In genomic region chr3:120800625-120801024, GRCh38 we compare ENCODE assay signal across 19 cellular contexts. TPM values are rescaled to one million over a fixed set of nuclear protein-coding genes. Genes with fewer than 3 reads are reported as not detected.
DNase-seq lines count a peak whose midpoint lies in the region; ATAC-seq, FAIRE-seq and TF ChIP-seq lines count a peak whose summit lies in the region.
"Had no signal": no experiment of that assay in that cellular context is flagged by ENCODE, and none has a peak within 500 bp of the region (broad histone marks: within the 10 kb centered on the region; RNA-seq: fewer than 3 reads in every experiment).

No MANE protein-coding gene starts in this region.

- no peaks in the 10 kb centered on the region for H4K20me1 ChIP-seq in Karpas-422 (ENCODE audit: insufficient read depth, low read depth, low read length)

- H3K4me2 ChIP-seq in Karpas-422 (ENCODE audit: low read depth, low read length, poor library complexity, severe bottlenecking) = peak overlapping the region; percentile 79

- no peak for TF ChIP-seq CTCF in psoas muscle (IDR thresholded peaks at IDR 0.05)

- H3K27ac ChIP-seq in Karpas-422 (ENCODE audit: low read length) (peak overlapping the region; percentile 93), caudate nucleus (ENCODE audit: low read depth, low read length) (peak overlapping the region; percentile 39), psoas muscle (no peak overlapping the region)

- H3K9ac ChIP-seq in Karpas-422 (ENCODE audit: low read length) = peak overlapping the region; percentile 50; the same call in 1 of the 2 replicates

- H3K79me2 ChIP-seq in Karpas-422 (ENCODE audit: low read length) = no peaks in the 10 kb centered on the region

- H3K9me2 ChIP-seq in Karpas-422 (replicated peaks; ENCODE audit: insufficient read depth, low read length) = no peaks in the 10 kb centered on the region

- no peak for TF ChIP-seq POLR2A in GM12891 (IDR thresholded peaks at IDR 0.05; ENCODE audit: low read depth, low read length)

- peak; percentile 26 for FAIRE-seq in GM12891 (lab: Jason Lieb, UNC)
- FAIRE-seq: GM12892, H54 had no signal

- H3K9me3 ChIP-seq in Karpas-422 (ENCODE audit: low read length) (no peaks in the 10 kb centered on the region), psoas muscle (no peaks in the 10 kb centered on the region)
- H3K9me3 ChIP-seq: HAP-1 had no signal

- H3K27me3 ChIP-seq in Karpas-422 (ENCODE audit: low read length) = no peaks in the 10 kb centered on the region
- no peaks in the 10 kb centered on the region for H3K27me3 ChIP-seq in psoas muscle (ENCODE audit: insufficient read depth in 3 of 3, low read length in 2 of 3)

- intact Hi-C loops in psoas muscle (cut with DNase I) = no loop called here

- H3K36me3 ChIP-seq in Karpas-422 (ENCODE audit: insufficient read depth, low read length) (no peaks in the 10 kb centered on the region), psoas muscle (ENCODE audit: insufficient read depth in 1 of 2, low read depth in 1 of 2) (no peaks in the 10 kb centered on the region)
- H3K36me3 ChIP-seq: HAP-1 had no signal

- H3K4me3 ChIP-seq in Karpas-422 (ENCODE audit: low read length) = peak overlapping the region; percentile 53
- no peak overlapping the region for H3K4me3 ChIP-seq in psoas muscle
- H3K4me3 ChIP-seq: HAP-1 had no signal

- H2AFZ ChIP-seq in Karpas-422 (ENCODE audit: low read length) = no peak overlapping the region

- H3K4me1 ChIP-seq in Karpas-422 (ENCODE audit: low read length) (peaks cover 72% of the 10 kb centered on the region), psoas muscle (no peaks in the 10 kb centered on the region)

- ATAC-seq in psoas muscle = peak; percentile 65 to 77 (median 75)
- no peak for ATAC-seq in GM21529 (IDR thresholded peaks at IDR 0.05; ENCODE audit: unreplicated experiment)
- ATAC-seq in GM21717 (IDR thresholded peaks at IDR 0.05; ENCODE audit: unreplicated experiment) = no peak

- DNase-seq in GM12891 (ENCODE audit: insufficient read length, low spot score) (no peak), Karpas-422 (no peak), caudate nucleus (lab: John Stamatoyannopoulos, UW) (no peak), psoas muscle (no peak), NCI-H1092 treated with DMSO at 0.1 percent for 48 hours (lab: John Stamatoyannopoulos, UW) (no peak)
- DNase-seq: C1 segment of cervical spinal cord; Calu3; CD4-positive, alpha-beta memory T cell; COR-L47; DMS53; DMS79 treated with DMSO at 0.1 percent for 48 hours; GF-D8; GOT3; HFFc6 had no signal

TF ChIP-seq in GM12891, 5 proteins besides CTCF, POLR2A, EP300 and RAD21:
- no peak for TF ChIP-seq POU2F2 (IDR thresholded peaks at IDR 0.05; ENCODE audit: low read depth, low read length)
- no peak for TF ChIP-seq TAF1 (IDR thresholded peaks at IDR 0.05; ENCODE audit: low read depth, low read length)
- no peak for TF ChIP-seq PAX5 (IDR thresholded peaks at IDR 0.05; ENCODE audit: insufficient read depth, low read length, severe bottlenecking)
- no peak for TF ChIP-seq POLR2AphosphoS5 (IDR thresholded peaks at IDR 0.05; ENCODE audit: low read depth, low read length)
- no peak for TF ChIP-seq SPI1 (IDR thresholded peaks at IDR 0.05; ENCODE audit: low read depth, low read length)

RNA-seq across cellular contexts. Expression of gene GTF2E1, which starts 58.1 kb away (rescaled TPM):
- 9.3 TPM for polyA plus RNA-seq in GM12891 (2012; ENCODE audit: low read depth, missing spikeins)
- 19.5 and 28.1 TPM in 2 replicates for total RNA-seq in Karpas-422 (2014; rRNA removed; shearing (Covaris generic); ENCODE audit: low replicate concordance)
- total RNA-seq in psoas muscle = 10 to 100 TPM; 11.3 to 16.1 (median 12.8) TPM
- polyA plus RNA-seq in psoas muscle = 10 to 100 TPM in 1 of 3 donors, 1 to 10 TPM in 2; 5.0 to 19.8 (median 7.9) TPM

RNA-seq across cellular contexts. Expression of gene RABL3, which starts 58.3 kb away (rescaled TPM):
- polyA plus RNA-seq in GM12891 (2012; ENCODE audit: low read depth, missing spikeins) = 17.2 TPM
- total RNA-seq in Karpas-422 (2014; rRNA removed; shearing (Covaris generic); ENCODE audit: low replicate concordance) = 15.2 and 19.2 TPM in 2 replicates
- total RNA-seq in psoas muscle = 10 to 100 TPM; 21.0 to 34.0 (median 27.6) TPM
- 10 to 100 TPM; 10.3 to 23.0 (median 19.9) TPM for polyA plus RNA-seq in psoas muscle

Comparison
In these comparisons a context has a peak if more than half of its experiments do, and no peak if none do; other contexts are left out.
1. ATAC-seq: peak in psoas muscle (4 of 4); none in GM21529 (single experiment) and GM21717 (single experiment).